ENCODE assay signal across 1 cellular context in the genomic region with DNA sequence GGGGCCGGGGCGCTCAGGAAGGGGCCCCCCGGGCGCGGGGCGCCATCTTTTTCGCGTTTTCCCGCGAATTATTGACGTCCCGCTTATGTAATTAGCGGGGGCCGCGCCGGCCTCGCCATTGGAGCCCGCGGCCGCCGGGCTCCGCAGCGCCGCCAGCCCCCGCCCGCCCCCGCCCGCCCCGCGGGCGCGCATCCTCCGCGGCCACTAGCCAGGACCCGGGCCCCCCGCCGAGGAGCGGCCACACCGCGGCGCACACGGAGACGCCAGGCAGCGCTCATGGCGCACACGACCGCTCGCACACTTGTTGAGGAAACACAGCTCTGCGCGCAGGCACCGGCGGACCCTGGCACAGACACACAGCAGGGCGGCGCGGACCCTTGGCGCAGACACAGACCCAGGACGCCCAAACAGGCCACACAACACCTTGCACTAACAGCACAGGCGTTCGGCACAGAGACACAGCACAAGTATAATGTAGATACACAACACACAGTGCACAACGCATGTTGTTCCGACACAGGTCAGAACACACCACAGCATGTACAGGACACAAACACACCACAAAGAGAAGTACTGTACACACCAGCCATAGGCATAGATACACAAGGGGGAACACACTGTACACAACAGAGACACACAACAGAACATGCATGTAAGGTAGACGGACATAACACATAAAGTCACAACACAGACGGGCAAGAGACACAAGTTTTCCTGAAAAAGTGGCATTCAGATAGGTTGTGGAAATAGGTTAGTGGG.
TF ChIP-seq lines count a peak whose summit lies in the region.

No MANE protein-coding gene starts in this region.

TF ChIP-seq in GM12878, 131 proteins besides CTCF, POLR2A, EP300 and RAD21 (continues in another document):
- TF ChIP-seq TARDBP (IDR thresholded peaks at IDR 0.05; ENCODE audit: borderline replicate concordance) (no peak), EGR1 (IDR thresholded peaks at IDR 0.05; ENCODE audit: borderline replicate concordance in 1 of 2, low read depth in 2 of 2, low read length in 2 of 2) (peak in 1 of 2 experiments; percentile 80; a peak in 2 of 3 replicates), EED (IDR thresholded peaks at IDR 0.05; ENCODE audit: low read depth) (no peak), RB1 (IDR thresholded peaks at IDR 0.05; ENCODE audit: borderline replicate concordance) (peak; percentile 42; the same call in 1 of the 2 replicates), GATAD2B (conservative IDR thresholded peaks at IDR 0.05; ENCODE audit: low read depth) (peak; percentile 51), PAX5 (IDR thresholded peaks at IDR 0.05; ENCODE audit: borderline replicate concordance, low read depth, low read length) (no peak), HDAC2 (IDR thresholded peaks at IDR 0.05) (no peak), IRF4 (IDR thresholded peaks at IDR 0.05; ENCODE audit: low read depth, low read length) (no peak), TAF1 (IDR thresholded peaks at IDR 0.05; ENCODE audit: borderline replicate concordance, low read depth, low read length) (peak; percentile 76; the same call in 1 of the 2 replicates), SMARCA5 (IDR thresholded peaks at IDR 0.05) (peak; percentile 86), E2F4 (IDR thresholded peaks at IDR 0.05; ENCODE audit: low read depth, low read length) (no peak), DPF2 (IDR thresholded peaks at IDR 0.05) (peak; percentile 58), BACH1 (IDR thresholded peaks at IDR 0.05; ENCODE audit: borderline replicate concordance) (peak; percentile 78), BMI1 (IDR thresholded peaks at IDR 0.05; ENCODE audit: borderline replicate concordance) (no peak), POLR2AphosphoS5 (IDR thresholded peaks at IDR 0.05; ENCODE audit: low read length) (peak; percentile 65; the same call in 1 of the 2 replicates), BHLHE40 (IDR thresholded peaks at IDR 0.05; ENCODE audit: borderline replicate concordance in 1 of 2, low read depth in 2 of 2, low read length in 1 of 2) (peak in 1 of 2 experiments; percentile 76; a peak in 2 of 4 replicates), HDGF (IDR thresholded peaks at IDR 0.05) (peak; percentile 83), POU2F2 (IDR thresholded peaks at IDR 0.05; ENCODE audit: borderline replicate concordance, low read depth, low read length) (0 out of 3 replicates have a peak, but pooled peaks have one; percentile 2), CBFB (IDR thresholded peaks at IDR 0.05; ENCODE audit: low read depth) (0 out of 2 replicates have a peak, but pooled peaks have one; percentile 21), YY1 (IDR thresholded peaks at IDR 0.05; ENCODE audit: low read depth, low read length) (peak; percentile 91), NBN (IDR thresholded peaks at IDR 0.05) (peak; percentile 76; the same call in 1 of the 2 replicates), SP1 (IDR thresholded peaks at IDR 0.05; ENCODE audit: low read depth, low read length) (peak; percentile 31), PBX3 (IDR thresholded peaks at IDR 0.05; ENCODE audit: insufficient replicate concordance, low read depth, low read length) (peak; percentile 9), KAT2A (conservative IDR thresholded peaks at IDR 0.05; ENCODE audit: control insufficient read depth, low read depth, low read length) (no peak), SMC3 (IDR thresholded peaks at IDR 0.05; ENCODE audit: borderline replicate concordance, low read length) (peak; percentile 23; the same call in 1 of the 2 replicates)
- TF ChIP-seq, protein P1, sequence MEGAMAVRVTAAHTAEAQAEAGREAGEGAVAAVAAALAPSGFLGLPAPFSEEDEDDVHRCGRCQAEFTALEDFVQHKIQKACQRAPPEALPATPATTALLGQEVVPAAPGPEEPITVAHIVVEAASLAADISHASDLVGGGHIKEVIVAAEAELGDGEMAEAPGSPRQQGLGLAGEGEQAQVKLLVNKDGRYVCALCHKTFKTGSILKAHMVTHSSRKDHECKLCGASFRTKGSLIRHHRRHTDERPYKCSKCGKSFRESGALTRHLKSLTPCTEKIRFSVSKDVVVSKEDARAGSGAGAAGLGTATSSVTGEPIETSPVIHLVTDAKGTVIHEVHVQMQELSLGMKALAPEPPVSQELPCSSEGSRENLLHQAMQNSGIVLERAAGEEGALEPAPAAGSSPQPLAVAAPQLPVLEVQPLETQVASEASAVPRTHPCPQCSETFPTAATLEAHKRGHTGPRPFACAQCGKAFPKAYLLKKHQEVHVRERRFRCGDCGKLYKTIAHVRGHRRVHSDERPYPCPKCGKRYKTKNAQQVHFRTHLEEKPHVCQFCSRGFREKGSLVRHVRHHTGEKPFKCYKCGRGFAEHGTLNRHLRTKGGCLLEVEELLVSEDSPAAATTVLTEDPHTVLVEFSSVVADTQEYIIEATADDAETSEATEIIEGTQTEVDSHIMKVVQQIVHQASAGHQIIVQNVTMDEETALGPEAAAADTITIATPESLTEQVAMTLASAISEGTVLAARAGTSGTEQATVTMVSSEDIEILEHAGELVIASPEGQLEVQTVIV (IDR thresholded peaks at IDR 0.05; ENCODE audit: borderline replicate concordance, partially characterized antibody): no peak
- TF ChIP-seq, protein P2, sequence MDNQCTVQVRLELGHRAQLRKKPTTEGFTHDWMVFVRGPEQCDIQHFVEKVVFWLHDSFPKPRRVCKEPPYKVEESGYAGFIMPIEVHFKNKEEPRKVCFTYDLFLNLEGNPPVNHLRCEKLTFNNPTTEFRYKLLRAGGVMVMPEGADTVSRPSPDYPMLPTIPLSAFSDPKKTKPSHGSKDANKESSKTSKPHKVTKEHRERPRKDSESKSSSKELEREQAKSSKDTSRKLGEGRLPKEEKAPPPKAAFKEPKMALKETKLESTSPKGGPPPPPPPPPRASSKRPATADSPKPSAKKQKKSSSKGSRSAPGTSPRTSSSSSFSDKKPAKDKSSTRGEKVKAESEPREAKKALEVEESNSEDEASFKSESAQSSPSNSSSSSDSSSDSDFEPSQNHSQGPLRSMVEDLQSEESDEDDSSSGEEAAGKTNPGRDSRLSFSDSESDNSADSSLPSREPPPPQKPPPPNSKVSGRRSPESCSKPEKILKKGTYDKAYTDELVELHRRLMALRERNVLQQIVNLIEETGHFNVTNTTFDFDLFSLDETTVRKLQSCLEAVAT (IDR thresholded peaks at IDR 0.05): peak; percentile 93
- TF ChIP-seq, protein P3, sequence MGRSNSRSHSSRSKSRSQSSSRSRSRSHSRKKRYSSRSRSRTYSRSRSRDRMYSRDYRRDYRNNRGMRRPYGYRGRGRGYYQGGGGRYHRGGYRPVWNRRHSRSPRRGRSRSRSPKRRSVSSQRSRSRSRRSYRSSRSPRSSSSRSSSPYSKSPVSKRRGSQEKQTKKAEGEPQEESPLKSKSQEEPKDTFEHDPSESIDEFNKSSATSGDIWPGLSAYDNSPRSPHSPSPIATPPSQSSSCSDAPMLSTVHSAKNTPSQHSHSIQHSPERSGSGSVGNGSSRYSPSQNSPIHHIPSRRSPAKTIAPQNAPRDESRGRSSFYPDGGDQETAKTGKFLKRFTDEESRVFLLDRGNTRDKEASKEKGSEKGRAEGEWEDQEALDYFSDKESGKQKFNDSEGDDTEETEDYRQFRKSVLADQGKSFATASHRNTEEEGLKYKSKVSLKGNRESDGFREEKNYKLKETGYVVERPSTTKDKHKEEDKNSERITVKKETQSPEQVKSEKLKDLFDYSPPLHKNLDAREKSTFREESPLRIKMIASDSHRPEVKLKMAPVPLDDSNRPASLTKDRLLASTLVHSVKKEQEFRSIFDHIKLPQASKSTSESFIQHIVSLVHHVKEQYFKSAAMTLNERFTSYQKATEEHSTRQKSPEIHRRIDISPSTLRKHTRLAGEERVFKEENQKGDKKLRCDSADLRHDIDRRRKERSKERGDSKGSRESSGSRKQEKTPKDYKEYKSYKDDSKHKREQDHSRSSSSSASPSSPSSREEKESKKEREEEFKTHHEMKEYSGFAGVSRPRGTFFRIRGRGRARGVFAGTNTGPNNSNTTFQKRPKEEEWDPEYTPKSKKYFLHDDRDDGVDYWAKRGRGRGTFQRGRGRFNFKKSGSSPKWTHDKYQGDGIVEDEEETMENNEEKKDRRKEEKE (IDR thresholded peaks at IDR 0.05): no peak
- TF ChIP-seq, protein P4, sequence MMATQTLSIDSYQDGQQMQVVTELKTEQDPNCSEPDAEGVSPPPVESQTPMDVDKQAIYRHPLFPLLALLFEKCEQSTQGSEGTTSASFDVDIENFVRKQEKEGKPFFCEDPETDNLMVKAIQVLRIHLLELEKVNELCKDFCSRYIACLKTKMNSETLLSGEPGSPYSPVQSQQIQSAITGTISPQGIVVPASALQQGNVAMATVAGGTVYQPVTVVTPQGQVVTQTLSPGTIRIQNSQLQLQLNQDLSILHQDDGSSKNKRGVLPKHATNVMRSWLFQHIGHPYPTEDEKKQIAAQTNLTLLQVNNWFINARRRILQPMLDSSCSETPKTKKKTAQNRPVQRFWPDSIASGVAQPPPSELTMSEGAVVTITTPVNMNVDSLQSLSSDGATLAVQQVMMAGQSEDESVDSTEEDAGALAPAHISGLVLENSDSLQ (IDR thresholded peaks at IDR 0.05): 0 out of 2 replicates have a peak, but pooled peaks have one; percentile 11
- TF ChIP-seq, protein P5, sequence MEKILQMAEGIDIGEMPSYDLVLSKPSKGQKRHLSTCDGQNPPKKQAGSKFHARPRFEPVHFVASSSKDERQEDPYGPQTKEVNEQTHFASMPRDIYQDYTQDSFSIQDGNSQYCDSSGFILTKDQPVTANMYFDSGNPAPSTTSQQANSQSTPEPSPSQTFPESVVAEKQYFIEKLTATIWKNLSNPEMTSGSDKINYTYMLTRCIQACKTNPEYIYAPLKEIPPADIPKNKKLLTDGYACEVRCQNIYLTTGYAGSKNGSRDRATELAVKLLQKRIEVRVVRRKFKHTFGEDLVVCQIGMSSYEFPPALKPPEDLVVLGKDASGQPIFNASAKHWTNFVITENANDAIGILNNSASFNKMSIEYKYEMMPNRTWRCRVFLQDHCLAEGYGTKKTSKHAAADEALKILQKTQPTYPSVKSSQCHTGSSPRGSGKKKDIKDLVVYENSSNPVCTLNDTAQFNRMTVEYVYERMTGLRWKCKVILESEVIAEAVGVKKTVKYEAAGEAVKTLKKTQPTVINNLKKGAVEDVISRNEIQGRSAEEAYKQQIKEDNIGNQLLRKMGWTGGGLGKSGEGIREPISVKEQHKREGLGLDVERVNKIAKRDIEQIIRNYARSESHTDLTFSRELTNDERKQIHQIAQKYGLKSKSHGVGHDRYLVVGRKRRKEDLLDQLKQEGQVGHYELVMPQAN (conservative IDR thresholded peaks at IDR 0.05): peak; percentile 56; the same call in 1 of the 2 replicates
- TF ChIP-seq, protein P6, sequence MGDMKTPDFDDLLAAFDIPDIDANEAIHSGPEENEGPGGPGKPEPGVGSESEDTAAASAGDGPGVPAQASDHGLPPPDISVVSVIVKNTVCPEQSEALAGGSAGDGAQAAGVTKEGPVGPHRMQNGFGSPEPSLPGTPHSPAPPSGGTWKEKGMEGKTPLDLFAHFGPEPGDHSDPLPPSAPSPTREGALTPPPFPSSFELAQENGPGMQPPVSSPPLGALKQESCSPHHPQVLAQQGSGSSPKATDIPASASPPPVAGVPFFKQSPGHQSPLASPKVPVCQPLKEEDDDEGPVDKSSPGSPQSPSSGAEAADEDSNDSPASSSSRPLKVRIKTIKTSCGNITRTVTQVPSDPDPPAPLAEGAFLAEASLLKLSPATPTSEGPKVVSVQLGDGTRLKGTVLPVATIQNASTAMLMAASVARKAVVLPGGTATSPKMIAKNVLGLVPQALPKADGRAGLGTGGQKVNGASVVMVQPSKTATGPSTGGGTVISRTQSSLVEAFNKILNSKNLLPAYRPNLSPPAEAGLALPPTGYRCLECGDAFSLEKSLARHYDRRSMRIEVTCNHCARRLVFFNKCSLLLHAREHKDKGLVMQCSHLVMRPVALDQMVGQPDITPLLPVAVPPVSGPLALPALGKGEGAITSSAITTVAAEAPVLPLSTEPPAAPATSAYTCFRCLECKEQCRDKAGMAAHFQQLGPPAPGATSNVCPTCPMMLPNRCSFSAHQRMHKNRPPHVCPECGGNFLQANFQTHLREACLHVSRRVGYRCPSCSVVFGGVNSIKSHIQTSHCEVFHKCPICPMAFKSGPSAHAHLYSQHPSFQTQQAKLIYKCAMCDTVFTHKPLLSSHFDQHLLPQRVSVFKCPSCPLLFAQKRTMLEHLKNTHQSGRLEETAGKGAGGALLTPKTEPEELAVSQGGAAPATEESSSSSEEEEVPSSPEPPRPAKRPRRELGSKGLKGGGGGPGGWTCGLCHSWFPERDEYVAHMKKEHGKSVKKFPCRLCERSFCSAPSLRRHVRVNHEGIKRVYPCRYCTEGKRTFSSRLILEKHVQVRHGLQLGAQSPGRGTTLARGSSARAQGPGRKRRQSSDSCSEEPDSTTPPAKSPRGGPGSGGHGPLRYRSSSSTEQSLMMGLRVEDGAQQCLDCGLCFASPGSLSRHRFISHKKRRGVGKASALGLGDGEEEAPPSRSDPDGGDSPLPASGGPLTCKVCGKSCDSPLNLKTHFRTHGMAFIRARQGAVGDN (IDR thresholded peaks at IDR 0.05): peak; percentile 61
